ENCODE assay signal across 1 cellular context in the genomic region with DNA sequence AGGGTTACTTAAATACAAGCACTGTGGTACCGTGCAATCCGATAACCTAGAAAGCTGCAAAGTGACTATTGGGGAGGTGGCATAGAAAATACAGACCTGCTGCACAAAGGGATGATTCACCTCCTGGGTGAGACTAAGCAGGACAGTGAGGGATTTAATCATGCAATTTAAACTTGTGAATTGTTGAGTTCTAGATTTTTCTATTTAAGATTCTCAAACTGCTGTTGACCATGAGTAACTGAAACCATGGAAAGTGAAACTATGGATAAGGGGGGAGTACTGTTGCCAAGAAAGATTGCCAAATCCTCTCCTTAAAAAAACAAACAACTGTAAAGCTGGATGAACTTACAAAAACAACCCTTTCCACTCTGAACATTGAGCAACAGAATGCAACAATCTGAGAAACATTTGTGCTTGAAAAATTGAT.
TF ChIP-seq lines count a peak whose summit lies in the region.

No MANE protein-coding gene starts in this region.

TF ChIP-seq in WTC11, 78 proteins besides CTCF, POLR2A, EP300 and RAD21 (continued from another document):
- TF ChIP-seq, protein P1, sequence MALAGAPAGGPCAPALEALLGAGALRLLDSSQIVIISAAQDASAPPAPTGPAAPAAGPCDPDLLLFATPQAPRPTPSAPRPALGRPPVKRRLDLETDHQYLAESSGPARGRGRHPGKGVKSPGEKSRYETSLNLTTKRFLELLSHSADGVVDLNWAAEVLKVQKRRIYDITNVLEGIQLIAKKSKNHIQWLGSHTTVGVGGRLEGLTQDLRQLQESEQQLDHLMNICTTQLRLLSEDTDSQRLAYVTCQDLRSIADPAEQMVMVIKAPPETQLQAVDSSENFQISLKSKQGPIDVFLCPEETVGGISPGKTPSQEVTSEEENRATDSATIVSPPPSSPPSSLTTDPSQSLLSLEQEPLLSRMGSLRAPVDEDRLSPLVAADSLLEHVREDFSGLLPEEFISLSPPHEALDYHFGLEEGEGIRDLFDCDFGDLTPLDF (CRISPR knock-in tag; IDR thresholded peaks at IDR 0.05), result no peak
- TF ChIP-seq OVOL2 (CRISPR knock-in tag; IDR thresholded peaks at IDR 0.05; ENCODE audit: borderline replicate concordance) (no peak), GTF2I (CRISPR knock-in tag; conservative IDR thresholded peaks at IDR 0.05) (no peak), CREM (CRISPR knock-in tag; IDR thresholded peaks at IDR 0.05) (no peak), TCF7 (CRISPR knock-in tag; IDR thresholded peaks at IDR 0.05; ENCODE audit: low read depth) (no peak), ZNF423 (CRISPR knock-in tag; IDR thresholded peaks at IDR 0.05) (no peak)
- TF ChIP-seq, protein P2, sequence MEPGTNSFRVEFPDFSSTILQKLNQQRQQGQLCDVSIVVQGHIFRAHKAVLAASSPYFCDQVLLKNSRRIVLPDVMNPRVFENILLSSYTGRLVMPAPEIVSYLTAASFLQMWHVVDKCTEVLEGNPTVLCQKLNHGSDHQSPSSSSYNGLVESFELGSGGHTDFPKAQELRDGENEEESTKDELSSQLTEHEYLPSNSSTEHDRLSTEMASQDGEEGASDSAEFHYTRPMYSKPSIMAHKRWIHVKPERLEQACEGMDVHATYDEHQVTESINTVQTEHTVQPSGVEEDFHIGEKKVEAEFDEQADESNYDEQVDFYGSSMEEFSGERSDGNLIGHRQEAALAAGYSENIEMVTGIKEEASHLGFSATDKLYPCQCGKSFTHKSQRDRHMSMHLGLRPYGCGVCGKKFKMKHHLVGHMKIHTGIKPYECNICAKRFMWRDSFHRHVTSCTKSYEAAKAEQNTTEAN (CRISPR knock-in tag; IDR thresholded peaks at IDR 0.05), result no peak
- TF ChIP-seq, protein P3, sequence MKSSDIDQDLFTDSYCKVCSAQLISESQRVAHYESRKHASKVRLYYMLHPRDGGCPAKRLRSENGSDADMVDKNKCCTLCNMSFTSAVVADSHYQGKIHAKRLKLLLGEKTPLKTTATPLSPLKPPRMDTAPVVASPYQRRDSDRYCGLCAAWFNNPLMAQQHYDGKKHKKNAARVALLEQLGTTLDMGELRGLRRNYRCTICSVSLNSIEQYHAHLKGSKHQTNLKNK (CRISPR knock-in tag; IDR thresholded peaks at IDR 0.05), result no peak
- TF ChIP-seq, protein P4, sequence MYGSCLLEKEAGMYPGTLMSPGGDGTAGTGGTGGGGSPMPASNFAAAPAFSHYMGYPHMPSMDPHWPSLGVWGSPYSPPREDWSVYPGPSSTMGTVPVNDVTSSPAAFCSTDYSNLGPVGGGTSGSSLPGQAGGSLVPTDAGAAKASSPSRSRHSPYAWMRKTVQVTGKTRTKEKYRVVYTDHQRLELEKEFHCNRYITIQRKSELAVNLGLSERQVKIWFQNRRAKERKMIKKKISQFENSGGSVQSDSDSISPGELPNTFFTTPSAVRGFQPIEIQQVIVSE (CRISPR knock-in tag; IDR thresholded peaks at IDR 0.05; ENCODE audit: borderline replicate concordance), result no peak
- TF ChIP-seq, protein P5, sequence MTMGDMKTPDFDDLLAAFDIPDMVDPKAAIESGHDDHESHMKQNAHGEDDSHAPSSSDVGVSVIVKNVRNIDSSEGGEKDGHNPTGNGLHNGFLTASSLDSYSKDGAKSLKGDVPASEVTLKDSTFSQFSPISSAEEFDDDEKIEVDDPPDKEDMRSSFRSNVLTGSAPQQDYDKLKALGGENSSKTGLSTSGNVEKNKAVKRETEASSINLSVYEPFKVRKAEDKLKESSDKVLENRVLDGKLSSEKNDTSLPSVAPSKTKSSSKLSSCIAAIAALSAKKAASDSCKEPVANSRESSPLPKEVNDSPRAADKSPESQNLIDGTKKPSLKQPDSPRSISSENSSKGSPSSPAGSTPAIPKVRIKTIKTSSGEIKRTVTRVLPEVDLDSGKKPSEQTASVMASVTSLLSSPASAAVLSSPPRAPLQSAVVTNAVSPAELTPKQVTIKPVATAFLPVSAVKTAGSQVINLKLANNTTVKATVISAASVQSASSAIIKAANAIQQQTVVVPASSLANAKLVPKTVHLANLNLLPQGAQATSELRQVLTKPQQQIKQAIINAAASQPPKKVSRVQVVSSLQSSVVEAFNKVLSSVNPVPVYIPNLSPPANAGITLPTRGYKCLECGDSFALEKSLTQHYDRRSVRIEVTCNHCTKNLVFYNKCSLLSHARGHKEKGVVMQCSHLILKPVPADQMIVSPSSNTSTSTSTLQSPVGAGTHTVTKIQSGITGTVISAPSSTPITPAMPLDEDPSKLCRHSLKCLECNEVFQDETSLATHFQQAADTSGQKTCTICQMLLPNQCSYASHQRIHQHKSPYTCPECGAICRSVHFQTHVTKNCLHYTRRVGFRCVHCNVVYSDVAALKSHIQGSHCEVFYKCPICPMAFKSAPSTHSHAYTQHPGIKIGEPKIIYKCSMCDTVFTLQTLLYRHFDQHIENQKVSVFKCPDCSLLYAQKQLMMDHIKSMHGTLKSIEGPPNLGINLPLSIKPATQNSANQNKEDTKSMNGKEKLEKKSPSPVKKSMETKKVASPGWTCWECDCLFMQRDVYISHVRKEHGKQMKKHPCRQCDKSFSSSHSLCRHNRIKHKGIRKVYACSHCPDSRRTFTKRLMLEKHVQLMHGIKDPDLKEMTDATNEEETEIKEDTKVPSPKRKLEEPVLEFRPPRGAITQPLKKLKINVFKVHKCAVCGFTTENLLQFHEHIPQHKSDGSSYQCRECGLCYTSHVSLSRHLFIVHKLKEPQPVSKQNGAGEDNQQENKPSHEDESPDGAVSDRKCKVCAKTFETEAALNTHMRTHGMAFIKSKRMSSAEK (CRISPR knock-in tag; IDR thresholded peaks at IDR 0.05; ENCODE audit: borderline replicate concordance), result no peak
